In genomic region chr15:49418811-49419210, GRCh38 we compare ENCODE assay signal across 24 cellular contexts.
"Had no signal": no experiment of that assay in that cellular context is flagged by ENCODE, and none has a peak within 500 bp of the region (broad histone marks: within the 10 kb centered on the region; RNA-seq: fewer than 3 reads in every experiment).

No MANE protein-coding gene starts in this region.

- DNase-seq: activated CD4-positive, alpha-beta memory T cell treated with anti-CD3 and anti-CD28 coated beads for 36 hours; activated CD4-positive, alpha-beta T cell treated with anti-CD3 and anti-CD28 coated beads for 36 hours; activated CD4-positive, alpha-beta T cell treated with anti-CD3 and anti-CD28 coated beads, Interleukin-2, amount 10 ng/mL, durations not matched to agents 24 days and 14 days; activated CD4-positive, CD25-positive, alpha-beta regulatory T cell; activated CD4-positive, CD25-positive, alpha-beta regulatory T cell treated with anti-CD3 and anti-CD28 coated beads, Interleukin-2, amount 50 U/mL, for 72 hours; activated CD8-positive, alpha-beta memory T cell treated with anti-CD3 and anti-CD28 coated beads, Interleukin-2, amount 10 ng/mL, durations not matched to agents 7 days and 5 days; activated CD8-positive, alpha-beta memory T cell treated with anti-CD3 and anti-CD28 coated beads, Interleukin-2, amount 50 U/mL, for 4 hours; activated CD8-positive, alpha-beta T cell treated with anti-CD3 and anti-CD28 coated beads, Interleukin-2, amount 10 ng/mL, durations not matched to agents 7 days and 5 days; activated effector memory CD4-positive, alpha-beta T cell treated with anti-CD3 and anti-CD28 coated beads, Interleukin-2, amount 50 U/mL, for 16 hours; activated naive CD4-positive, alpha-beta T cell treated with anti-CD3 and anti-CD28 coated beads for 36 hours; activated naive CD8-positive, alpha-beta T cell treated with anti-CD3 and anti-CD28 coated beads for 36 hours; activated naive CD8-positive, alpha-beta T cell treated with anti-CD3 and anti-CD28 coated beads, Interleukin-2, amount 50 U/mL, for 24 hours; activated T-cell treated with anti-CD3 and anti-CD28 coated beads, Interleukin-2, amount 50 U/mL, for 1 hour; activated T-cell treated with anti-CD3 and anti-CD28 coated beads, Interleukin-2, amount 50 U/mL, for 48 hours; brain microvascular endothelial cell; dermis blood vessel endothelial cell; effector CD4-positive, alpha-beta T cell; effector memory CD8-positive, alpha-beta T cell; esophagus squamous epithelium; foreskin fibroblast; head of caudate nucleus; T-helper 1 cell; T-helper 17 cell; T1000 had no signal
